ENCODE assay signal across 18 cellular contexts in genomic region chr6:8707369-8707768, GRCh38.
"Had no signal": no experiment of that assay in that cellular context is flagged by ENCODE, and none has a peak within 500 bp of the region (broad histone marks: within the 10 kb centered on the region; RNA-seq: fewer than 3 reads in every experiment).

No MANE protein-coding gene starts in this region.

- H3K4me3 ChIP-seq: mucosa of descending colon had no signal

- H3K9me3 ChIP-seq: mucosa of descending colon, neutrophil, pancreas, right lobe of liver, thoracic aorta, transverse colon, upper lobe of right lung, uterus had no signal

- H3K36me3 ChIP-seq: neutrophil, pancreas, right lobe of liver, thoracic aorta, transverse colon, upper lobe of right lung, uterus had no signal

- FAIRE-seq: frontal cortex, pancreas, small intestine had no signal

- DNase-seq: cortex of kidney; effector CD4-positive, alpha-beta T cell; islet precursor cell; naive B cell; small intestine; stimulated activated CD4-positive, alpha-beta T cell treated with anti-CD3 and anti-CD28 coated beads, Interleukin-15, amount 100 ng/mL, for 24 hours; stimulated activated CD4-positive, alpha-beta T cell treated with anti-CD3 and anti-CD28 coated beads, Interleukin-2, amount 100 ng/mL, for 48 hours; stimulated activated naive B cell treated with anti-CD40 and anti-IgM and Interleukin-4, amounts not matched to agents 10 μg/mL and 1 μg/mL and 100 μg/mL, for 72 hours; uterus had no signal

- H3K27ac ChIP-seq: neutrophil, thoracic aorta, transverse colon, upper lobe of right lung, uterus had no signal

- ATAC-seq: natural killer cell treated with Interleukin-12 subunit alpha and Interleukin-12 subunit beta and Interleukin-15 and Interleukin-18, amount 100 ng/mL, for 72 hours; stimulated activated naive B cell treated with anti-CD40 and anti-IgM and Interleukin-4, amounts not matched to agents 10 μg/mL and 1 μg/mL and 100 μg/mL, for 72 hours had no signal

- H3K4me1 ChIP-seq: upper lobe of right lung, uterus had no signal

- H3K27me3 ChIP-seq: neutrophil, pancreas, right lobe of liver, transverse colon, upper lobe of right lung, uterus had no signal
